ENCODE assay signal across 10 cellular contexts in genomic region chr2:201465524-201465971, GRCh38. TPM values are rescaled to one million over a fixed set of nuclear protein-coding genes. Genes with fewer than 3 reads are reported as not detected.
DNase-seq lines count a peak whose midpoint lies in the region; ATAC-seq and TF ChIP-seq lines count a peak whose summit lies in the region.
"Had no signal": no experiment of that assay in that cellular context is flagged by ENCODE, and none has a peak within 500 bp of the region (broad histone marks: within the 10 kb centered on the region; RNA-seq: fewer than 3 reads in every experiment).

No MANE protein-coding gene starts in this region.

- H3K9ac ChIP-seq in IMR-90 (ENCODE audit: low read depth, low read length) = 0 out of 2 replicates have a peak overlapping the region, but pooled peaks have one; percentile 15
- peak overlapping the region in 1 of 2 donors; percentile 33 for H3K9ac ChIP-seq in stomach smooth muscle (ENCODE audit: low read length in 2 of 2)

- H3K9me3 ChIP-seq in IMR-90 (ENCODE audit: control insufficient read depth, insufficient read depth, low read length) = peaks cover 2% of the 10 kb centered on the region; the same call in 1 of the 2 replicates
- H3K9me3 ChIP-seq in stomach smooth muscle (ENCODE audit: control insufficient read depth in 2 of 2, low read length in 2 of 2) = no peaks in the 10 kb centered on the region

- H3K27ac ChIP-seq in IMR-90 (ENCODE audit: insufficient read depth, low read length) = peak overlapping the region; percentile 68
- H3K27ac ChIP-seq in caudate nucleus (ENCODE audit: low read depth, low read length) = peak overlapping the region; percentile 34
- peak overlapping the region; percentile 64 for H3K27ac ChIP-seq in layer of hippocampus (ENCODE audit: low read depth, low read length)
- peak overlapping the region; percentile 13 for H3K27ac ChIP-seq in stomach smooth muscle (ENCODE audit: low read length)

- no peak overlapping the region for H3K56ac ChIP-seq in IMR-90 (ENCODE audit: extremely low read depth, insufficient read depth, low read length)

- peaks cover 18% of the 10 kb centered on the region for H3K4me1 ChIP-seq in IMR-90 (ENCODE audit: control insufficient read depth, insufficient read depth, low read length)
- H3K4me1 ChIP-seq in stomach smooth muscle (ENCODE audit: control insufficient read depth, insufficient read depth, low read length) = peaks cover 9% of the 10 kb centered on the region

- no peak overlapping the region for H2AFZ ChIP-seq in IMR-90 (replicated peaks; ENCODE audit: low read length, poor library complexity)

- no peak for TF ChIP-seq CTCF in IMR-90 (conservative IDR thresholded peaks at IDR 0.05; ENCODE audit: low read depth, low read length)

- H3K23ac ChIP-seq in IMR-90 (ENCODE audit: low read depth, low read length) = no peak overlapping the region

- no peak overlapping the region; the same call in 1 of the 2 replicates for H2BK20ac ChIP-seq in IMR-90 (ENCODE audit: low read depth, low read length)

- WGBS in IMR-90 (ENCODE audit: extremely low coverage in 2 of 2, insufficient read length in 1 of 2), 2 experiments = no CpG with 5 or more reads among the region's 2 CpGs

- H3K4me2 ChIP-seq in IMR-90 (ENCODE audit: low read depth, low read length) = peak overlapping the region; percentile 71

- in situ Hi-C loops in IMR-90 (cut with MboI; ENCODE audit: low sequenced_read_pairs) = no loop called here

- H3K4ac ChIP-seq in IMR-90 (ENCODE audit: low read depth, low read length) = peak overlapping the region; percentile 47

- peak overlapping the region; percentile 2; the same call in 1 of the 2 replicates for H3K14ac ChIP-seq in IMR-90 (replicated peaks; ENCODE audit: low read depth, low read length)

- intact Hi-C loops in IMR-90 (cut with micrococcal nuclease) = no loop called here

- peaks cover 2% of the 10 kb centered on the region; the same call in 1 of the 2 replicates for H3K9me1 ChIP-seq in IMR-90 (ENCODE audit: insufficient read depth, low read length)

- POLR2A ChIA-PET in IMR-90 (lab: Charles Lee; ENCODE audit: unreplicated experiment) = no interaction called here

- H4K20me1 ChIP-seq in IMR-90 (ENCODE audit: insufficient read depth, low read length) = no peaks in the 10 kb centered on the region

- H3K18ac ChIP-seq in IMR-90 (ENCODE audit: low read depth, low read length) = peak overlapping the region; percentile 58

- no TSS peak for BruUV-seq in IMR-90 (replicated peaks; lab: Mats Ljungman, UMichigan)

- H3K4me3 ChIP-seq in IMR-90 (ENCODE audit: insufficient read depth, low read depth, low read length) (no peak overlapping the region), stomach smooth muscle (ENCODE audit: low read length in 2 of 2) (no peak overlapping the region)

- dilution Hi-C loops in IMR-90 (cut with HindIII; ENCODE audit: low sequenced_read_pairs, unreplicated experiment) = no loop called here

- DNase-seq in IMR-90 = peak; percentile 20
- peak in 13 of 61 donors; percentile 1 to 28 (median 11) for DNase-seq in caudate nucleus (lab: John Stamatoyannopoulos, UW)
- no peak for DNase-seq in SK-N-DZ (ENCODE audit: low spot score)
- DNase-seq in kidney tubule cell (ENCODE audit: low spot score) = no peak
- DNase-seq: naive B cell, T-helper 2 cell had no signal

- peak overlapping the region; percentile 50; the same call in 1 of the 2 replicates for H2BK120ac ChIP-seq in IMR-90 (ENCODE audit: low read depth, low read length)

- no peak for TF ChIP-seq POLR2A in IMR-90 (IDR thresholded peaks at IDR 0.05; ENCODE audit: low read depth, low read length)

- peak; percentile 68 for ATAC-seq in IMR-90 (ENCODE audit: low read depth)
- ATAC-seq in HG02884 (IDR thresholded peaks at IDR 0.05; ENCODE audit: unreplicated experiment) = no peak
- ATAC-seq in GM19452 (IDR thresholded peaks at IDR 0.05; ENCODE audit: unreplicated experiment) = no peak

- CTCF ChIA-PET in IMR-90 (lab: Yijun Ruan, JAX) = interaction anchor here (0.6 to 1.2 kb wide), 2 partner anchors 13 to 242 kb away, joined by 3 to 4 read pairs; no protein-coding TSS in a partner anchor

- H2AK9ac ChIP-seq in IMR-90 (replicated peaks; ENCODE audit: low read depth, low read length, poor library complexity) = peak overlapping the region; percentile 85

- H4K91ac ChIP-seq in IMR-90 (ENCODE audit: insufficient read depth, low read depth, low read length) = 0 out of 2 replicates have a peak overlapping the region, but pooled peaks have one; percentile 5

- peaks cover 8% of the 10 kb centered on the region; the same call in 1 of the 2 replicates for H3K36me3 ChIP-seq in IMR-90 (ENCODE audit: control insufficient read depth, insufficient read depth, low read length)
- H3K36me3 ChIP-seq in stomach smooth muscle (ENCODE audit: control insufficient read depth in 2 of 2, insufficient read depth in 2 of 2, low read length in 2 of 2) = peaks cover 15 to 42% of the 10 kb centered on the region in 2 donors

- no peak overlapping the region; the same call in 1 of the 2 replicates for H4K5ac ChIP-seq in IMR-90 (ENCODE audit: low read depth, low read length)

- TF ChIP-seq RAD21 in IMR-90 (IDR thresholded peaks at IDR 0.05; ENCODE audit: low read length) = no peak

- H3K27me3 ChIP-seq in IMR-90 (ENCODE audit: control insufficient read depth, insufficient read depth, low read length) (no peaks in the 10 kb centered on the region), layer of hippocampus (ENCODE audit: control insufficient read depth, insufficient read depth, low read length) (no peaks in the 10 kb centered on the region), stomach smooth muscle (ENCODE audit: control insufficient read depth in 1 of 2, insufficient read depth in 2 of 2, low read length in 2 of 2) (no peaks in the 10 kb centered on the region)

- H2AK5ac ChIP-seq in IMR-90 (ENCODE audit: low read depth, low read length) = peak overlapping the region; percentile 1

- H2BK15ac ChIP-seq in IMR-90 (ENCODE audit: low read depth, low read length) = no peak overlapping the region; the same call in 2 of the 3 replicates

- H2BK5ac ChIP-seq in IMR-90 (ENCODE audit: low read depth, low read length, poor library complexity, severe bottlenecking) = peak overlapping the region; percentile 63

- H4K8ac ChIP-seq in IMR-90 (ENCODE audit: low read depth in 2 of 2, low read length in 2 of 2) = peak overlapping the region; percentile 7 to 46; a peak in 1 of 4 replicates

- H3K79me1 ChIP-seq in IMR-90 (ENCODE audit: low read depth in 1 of 2, low read length in 2 of 2) = peaks cover 3 to 15% of the 10 kb centered on the region in 2 experiments; a peak in 2 of 4 replicates

TF ChIP-seq in IMR-90, 13 proteins besides CTCF, POLR2A, EP300 and RAD21:
- TF ChIP-seq USF2 (IDR thresholded peaks at IDR 0.05; ENCODE audit: low read depth, low read length) (no peak), RFX5 (IDR thresholded peaks at IDR 0.05; ENCODE audit: low read depth, low read length) (no peak), MAZ (IDR thresholded peaks at IDR 0.05; ENCODE audit: borderline replicate concordance, low read depth, low read length) (no peak), FOS (IDR thresholded peaks at IDR 0.05; ENCODE audit: low read depth, low read length) (no peak), NFE2L2 (IDR thresholded peaks at IDR 0.05; ENCODE audit: low read depth, low read length) (no peak), CEBPB (IDR thresholded peaks at IDR 0.05; ENCODE audit: low read depth, low read length) (no peak), MXI1 (IDR thresholded peaks at IDR 0.05; ENCODE audit: borderline replicate concordance, low read depth, low read length) (no peak), RCOR1 (IDR thresholded peaks at IDR 0.05; ENCODE audit: insufficient replicate concordance, low read length) (no peak), SMC3 (IDR thresholded peaks at IDR 0.05; ENCODE audit: low read depth, low read length) (no peak), BHLHE40 (IDR thresholded peaks at IDR 0.05; ENCODE audit: low read depth, low read length) (no peak), ELK1 (IDR thresholded peaks at IDR 0.05; ENCODE audit: borderline replicate concordance, low read depth, low read length) (no peak)

RNA-seq across cellular contexts. Expression of gene STRADB, which starts 14.0 kb away (rescaled TPM):
- 31.5 and 32.5 TPM in 2 replicates for total RNA-seq in IMR-90 (2012; rRNA removed)
- polyA plus RNA-seq in IMR-90 (2012; rRNA removed) = 11.4 and 14.9 TPM in 2 replicates
- 6.5 and 8.2 TPM in 2 replicates for polyA plus RNA-seq in IMR-90 (2012; cell fraction: cytosol; rRNA removed)
- 8.4 and 22.6 TPM in 2 replicates for polyA plus RNA-seq in IMR-90 (2012; cell fraction: nucleus; rRNA removed; ENCODE audit: low replicate concordance)
- polyA plus RNA-seq in SK-N-DZ (2014; cell fraction: cytosol; rRNA removed) = 54.1 and 86.4 TPM in 2 replicates
- 43.1 and 61.7 TPM in 2 replicates for polyA plus RNA-seq in SK-N-DZ (2014; cell fraction: nucleus; rRNA removed)

RNA-seq across cellular contexts. Expression of gene TRAK2, which starts 14.3 kb away (rescaled TPM):
- total RNA-seq in IMR-90 (2012; rRNA removed) = 48.9 and 65.4 TPM in 2 replicates
- 10.7 and 13.1 TPM in 2 replicates for polyA plus RNA-seq in IMR-90 (2012; rRNA removed)
- polyA plus RNA-seq in IMR-90 (2012; cell fraction: cytosol; rRNA removed) = 4.0 and 4.2 TPM in 2 replicates
- 3.1 and 15.3 TPM in 2 replicates for polyA plus RNA-seq in IMR-90 (2012; cell fraction: nucleus; rRNA removed; ENCODE audit: low replicate concordance)
- polyA plus RNA-seq in SK-N-DZ (2014; cell fraction: cytosol; rRNA removed) = 8.1 and 10.7 TPM in 2 replicates
- polyA plus RNA-seq in SK-N-DZ (2014; cell fraction: nucleus; rRNA removed) = 8.8 and 10.2 TPM in 2 replicates

Comparison
In these comparisons a context has a peak if more than half of its experiments do, and no peak if none do; other contexts are left out.
1. H3K27ac ChIP-seq: peak in every context shown above with its lines; median percentile 68 in IMR-90; 64 in layer of hippocampus; 34 in caudate nucleus; 13 in stomach smooth muscle.